21 cellular contexts compared by ENCODE assay signal in the genomic region with DNA sequence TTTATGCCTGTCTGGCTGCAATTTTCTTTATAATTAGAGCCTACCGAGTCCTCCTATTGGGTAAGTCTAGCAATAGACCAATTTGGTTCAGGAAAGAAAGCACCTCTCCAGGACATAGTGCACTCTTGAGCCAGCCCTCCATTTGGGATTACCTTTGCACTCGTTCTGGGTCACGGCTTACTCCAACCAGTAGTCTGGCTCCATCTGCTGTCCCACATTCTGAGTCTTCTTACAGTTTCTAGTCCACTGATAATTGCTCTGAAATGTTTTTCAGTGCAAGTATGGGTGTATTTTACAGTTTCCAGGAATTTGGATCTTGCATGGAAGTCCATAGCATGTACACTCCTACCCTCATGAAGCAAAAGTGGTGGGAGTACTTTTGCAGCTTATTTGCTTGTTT. TPM values are rescaled to one million over a fixed set of nuclear protein-coding genes. Genes with fewer than 3 reads are reported as not detected.
DNase-seq lines count a peak whose midpoint lies in the region; ATAC-seq, FAIRE-seq and TF ChIP-seq lines count a peak whose summit lies in the region.
"Had no signal": no experiment of that assay in that cellular context is flagged by ENCODE, and none has a peak within 500 bp of the region (broad histone marks: within the 10 kb centered on the region; RNA-seq: fewer than 3 reads in every experiment).

No MANE protein-coding gene starts in this region.

- no peak for FAIRE-seq in A549 (lab: Jason Lieb, UNC)
- FAIRE-seq: D721Med, GM18507, TTC549 had no signal

- no peaks in the 10 kb centered on the region for H3K79me1 ChIP-seq in IMR-90 (ENCODE audit: low read depth in 1 of 2, low read length in 2 of 2)

- H3K9ac ChIP-seq in IMR-90 (ENCODE audit: low read depth, low read length) (no peak overlapping the region), MM.1S (ENCODE audit: low read length) (no peak overlapping the region)

- H2BK5ac ChIP-seq in IMR-90 (ENCODE audit: low read depth, low read length, poor library complexity, severe bottlenecking), result no peak overlapping the region

- no peak overlapping the region for H3K18ac ChIP-seq in IMR-90 (ENCODE audit: low read depth, low read length)

- H3K4me2 ChIP-seq in A549, result no peak overlapping the region
- H3K4me2 ChIP-seq in IMR-90 (ENCODE audit: low read depth, low read length), result no peak overlapping the region
- no peak overlapping the region for H3K4me2 ChIP-seq in osteoblast (ENCODE audit: insufficient read depth, low read length)
- no peak overlapping the region for H3K4me2 ChIP-seq in MM.1S (ENCODE audit: low read depth, low read length)

- H2AK9ac ChIP-seq in IMR-90 (replicated peaks; ENCODE audit: low read depth, low read length, poor library complexity), result no peak overlapping the region

- no peak for TF ChIP-seq CTCF in A549 (IDR thresholded peaks at IDR 0.05)
- TF ChIP-seq CTCF in IMR-90 (conservative IDR thresholded peaks at IDR 0.05; ENCODE audit: low read depth, low read length), result no peak
- peak in 4 of 7 experiments; percentile 9 to 32 (median 23) for TF ChIP-seq CTCF in body of pancreas (IDR thresholded peaks at IDR 0.05)
- TF ChIP-seq CTCF in osteoblast (IDR thresholded peaks at IDR 0.05; ENCODE audit: extremely low read depth, low read depth, low read length), result no peak
- no peak for TF ChIP-seq CTCF in MM.1S (IDR thresholded peaks at IDR 0.05; ENCODE audit: low read length)

- WGBS in A549 (ENCODE audit: missing lambda C conversion rate), result 3% methylated on average over 3 of the region's 3 CpGs
- WGBS in IMR-90 (ENCODE audit: extremely low coverage in 2 of 2, insufficient read length in 1 of 2), 2 experiments, result no CpG with 5 or more reads among the region's 3 CpGs
- WGBS in body of pancreas, 2 donors, result 20 to 38% methylated on average over 1 to 3 of the region's 3 CpGs

- H3K9me3 ChIP-seq in A549 (no peaks in the 10 kb centered on the region), IMR-90 (ENCODE audit: control insufficient read depth, insufficient read depth, low read length) (no peaks in the 10 kb centered on the region), body of pancreas (no peaks in the 10 kb centered on the region), osteoblast (ENCODE audit: low read depth, low read length) (no peaks in the 10 kb centered on the region), MM.1S (replicated peaks; ENCODE audit: insufficient read depth, low read length) (no peaks in the 10 kb centered on the region)
- H3K9me3 ChIP-seq: neutrophil, upper lobe of left lung had no signal

- no peak overlapping the region for H2BK15ac ChIP-seq in IMR-90 (ENCODE audit: low read depth, low read length)

- H3K27me3 ChIP-seq in IMR-90 (ENCODE audit: control insufficient read depth, insufficient read depth, low read length), result peaks cover 2% of the 10 kb centered on the region
- no peaks in the 10 kb centered on the region for H3K27me3 ChIP-seq in body of pancreas
- H3K27me3 ChIP-seq in osteoblast (ENCODE audit: insufficient read depth, low read length), result no peaks in the 10 kb centered on the region
- no peaks in the 10 kb centered on the region for H3K27me3 ChIP-seq in MM.1S (replicated peaks; ENCODE audit: insufficient read depth, low read length)
- H3K27me3 ChIP-seq: neutrophil, upper lobe of left lung had no signal

- H3K9me1 ChIP-seq in IMR-90 (ENCODE audit: insufficient read depth, low read length), result no peaks in the 10 kb centered on the region

- H3K27ac ChIP-seq in A549 (no peak overlapping the region), IMR-90 (ENCODE audit: insufficient read depth, low read length) (no peak overlapping the region), body of pancreas (no peak overlapping the region), osteoblast (ENCODE audit: low read depth, low read length) (no peak overlapping the region), MM.1S (ENCODE audit: low read length) (no peak overlapping the region)
- H3K27ac ChIP-seq: neutrophil, SK-N-MC, upper lobe of left lung had no signal

- H2AK5ac ChIP-seq in IMR-90 (ENCODE audit: low read depth, low read length), result no peak overlapping the region

- BruUV-seq in IMR-90 (replicated peaks; lab: Mats Ljungman, UMichigan), result no TSS peak

- H3K4me1 ChIP-seq in A549 (no peaks in the 10 kb centered on the region), IMR-90 (ENCODE audit: control insufficient read depth, insufficient read depth, low read length) (no peaks in the 10 kb centered on the region), body of pancreas (no peaks in the 10 kb centered on the region), osteoblast (ENCODE audit: insufficient read depth, low read length) (no peaks in the 10 kb centered on the region), MM.1S (ENCODE audit: low read length) (no peaks in the 10 kb centered on the region)
- H3K4me1 ChIP-seq: upper lobe of left lung had no signal

- in situ Hi-C loops in IMR-90 (cut with MboI; ENCODE audit: low sequenced_read_pairs), result no loop called here

- POLR2A ChIA-PET in A549 (lab: Yijun Ruan, JAX), result no interaction called here
- POLR2A ChIA-PET in IMR-90 (lab: Charles Lee; ENCODE audit: unreplicated experiment), result no interaction called here

- no peaks in the 10 kb centered on the region for H3K36me3 ChIP-seq in IMR-90 (ENCODE audit: control insufficient read depth, insufficient read depth, low read length)
- H3K36me3 ChIP-seq in body of pancreas (replicated peaks in 1 of 2; ENCODE audit: insufficient read depth in 1 of 2, low read depth in 2 of 2), result no peaks in the 10 kb centered on the region
- H3K36me3 ChIP-seq in osteoblast (ENCODE audit: insufficient read depth, low read length), result no peaks in the 10 kb centered on the region
- no peaks in the 10 kb centered on the region for H3K36me3 ChIP-seq in MM.1S (replicated peaks; ENCODE audit: insufficient read depth, low read length)
- H3K36me3 ChIP-seq: neutrophil, upper lobe of left lung had no signal

- no peak overlapping the region for H3K23ac ChIP-seq in IMR-90 (ENCODE audit: low read depth, low read length)

- TF ChIP-seq EP300 in A549 (IDR thresholded peaks at IDR 0.05), result no peak

- ATAC-seq in A549 (no peak; a peak in 1 of 6 replicates), IMR-90 (ENCODE audit: low read depth) (no peak), body of pancreas (no peak), left lobe of liver (peak; percentile 91)
- ATAC-seq: activated T-cell treated with anti-CD3 and anti-CD28 coated beads, Interleukin-2, amount 50 U/mL, for 72 hours; effector memory CD8-positive, alpha-beta T cell had no signal

- peak in 1 of 2 experiments; percentile 3 for DNase-seq in A549 (ENCODE audit: low read depth in 1 of 2, low spot score in 1 of 2)
- peak; percentile 3 for DNase-seq in IMR-90
- peak in 1 of 4 donors; percentile 9 for DNase-seq in body of pancreas
- no peak for DNase-seq in left lobe of liver (ENCODE audit: low spot score)
- no peak for DNase-seq in NCI-H526 treated with DMSO at 0.1 percent for 48 hours (lab: John Stamatoyannopoulos, UW)
- no peak for DNase-seq in osteoblast (ENCODE audit: insufficient read length, low spot score, missing footprints)
- no peak for DNase-seq in MM.1S
- DNase-seq in SW 1271 (lab: John Stamatoyannopoulos, UW), result no peak
- DNase-seq: activated CD4-positive, alpha-beta T cell treated with anti-CD3 and anti-CD28 coated beads, Interleukin-2, amount 50 U/mL, for 4 hours; activated naive CD8-positive, alpha-beta T cell treated with anti-CD3 and anti-CD28 coated beads, Interleukin-2, amount 10 ng/mL, durations not matched to agents 7 days and 5 days; activated T-cell treated with anti-CD3 and anti-CD28 coated beads, Interleukin-2, amount 50 U/mL, for 72 hours; effector memory CD8-positive, alpha-beta T cell; immature natural killer cell; NCI-H1105 treated with DMSO at 0.1 percent for 48 hours; stimulated activated CD4-positive, alpha-beta T cell treated with anti-CD3 and anti-CD28 coated beads, Interleukin-4, amount 100 ng/mL, for 1 hour; upper lobe of left lung had no signal

- no peak overlapping the region for H4K5ac ChIP-seq in IMR-90 (ENCODE audit: low read depth, low read length)

- no peak overlapping the region for H4K8ac ChIP-seq in IMR-90 (ENCODE audit: low read depth in 2 of 2, low read length in 2 of 2)

- no peak overlapping the region for H2BK120ac ChIP-seq in IMR-90 (ENCODE audit: low read depth, low read length)

- H2BK20ac ChIP-seq in IMR-90 (ENCODE audit: low read depth, low read length), result no peak overlapping the region

- TF ChIP-seq POLR2A in A549 (IDR thresholded peaks at IDR 0.05; ENCODE audit: low read length) (no peak), IMR-90 (IDR thresholded peaks at IDR 0.05; ENCODE audit: low read depth, low read length) (no peak), body of pancreas (IDR thresholded peaks at IDR 0.05) (no peak)

- H3F3A ChIP-seq in MM.1S (ENCODE audit: insufficient read depth, low read length), result no peaks in the 10 kb centered on the region

- CTCF ChIA-PET in A549 (lab: Yijun Ruan, JAX), result no interaction called here
- CTCF ChIA-PET in IMR-90 (lab: Yijun Ruan, JAX), result no interaction called here

- H3K79me2 ChIP-seq in osteoblast (ENCODE audit: insufficient read depth, low read length), result no peaks in the 10 kb centered on the region
- no peaks in the 10 kb centered on the region for H3K79me2 ChIP-seq in MM.1S (ENCODE audit: low read length)

- no peaks in the 10 kb centered on the region for H4K20me1 ChIP-seq in IMR-90 (ENCODE audit: insufficient read depth, low read length)
- no peaks in the 10 kb centered on the region for H4K20me1 ChIP-seq in osteoblast (ENCODE audit: insufficient read depth, low read length)
- no peaks in the 10 kb centered on the region for H4K20me1 ChIP-seq in MM.1S (ENCODE audit: insufficient read depth, low read length)

- intact Hi-C loops in IMR-90 (cut with micrococcal nuclease), result loop anchor here (10.0 kb wide), 1 partner anchor 390 kb away; no protein-coding TSS in a partner anchor
- intact Hi-C loops in body of pancreas (cut with DNase I), result no loop called here

- no peak overlapping the region for H4K91ac ChIP-seq in IMR-90 (ENCODE audit: insufficient read depth, low read depth, low read length)

- H2AFZ ChIP-seq in IMR-90 (replicated peaks; ENCODE audit: low read length, poor library complexity), result no peak overlapping the region
- H2AFZ ChIP-seq in osteoblast (ENCODE audit: low read length), result no peak overlapping the region
- no peak overlapping the region for H2AFZ ChIP-seq in MM.1S (ENCODE audit: low read length)

- H3K9me2 ChIP-seq in MM.1S (replicated peaks; ENCODE audit: insufficient read depth, low read length), result no peaks in the 10 kb centered on the region

- H3K4me3 ChIP-seq in A549 (no peak overlapping the region), IMR-90 (ENCODE audit: insufficient read depth, low read depth, low read length) (no peak overlapping the region), body of pancreas (no peak overlapping the region), osteoblast (ENCODE audit: insufficient read depth, low read length) (no peak overlapping the region), MM.1S (ENCODE audit: low read length) (no peak overlapping the region)
- H3K4me3 ChIP-seq: SK-N-MC, upper lobe of left lung had no signal

- H3K56ac ChIP-seq in IMR-90 (ENCODE audit: extremely low read depth, insufficient read depth, low read length), result no peak overlapping the region

- dilution Hi-C loops in IMR-90 (cut with HindIII; ENCODE audit: low sequenced_read_pairs, unreplicated experiment), result no loop called here

- H3K4ac ChIP-seq in IMR-90 (ENCODE audit: low read depth, low read length), result no peak overlapping the region

- TF ChIP-seq RAD21 in A549 (conservative IDR thresholded peaks at IDR 0.05 in 1 of 2, IDR thresholded peaks at IDR 0.05 in 1 of 2) (peak; percentile 18 to 34; a peak in 3 of 5 replicates), IMR-90 (IDR thresholded peaks at IDR 0.05; ENCODE audit: low read length) (no peak)

- H3K14ac ChIP-seq in IMR-90 (replicated peaks; ENCODE audit: low read depth, low read length), result no peak overlapping the region

RNA-seq across cellular contexts. Expression of gene USP51, which starts 34.8 kb away (rescaled TPM):
- 0.72 and 1.4 TPM in 2 replicates for polyA plus RNA-seq in A549 (2011; rRNA removed)
- polyA plus RNA-seq in A549 (2012; cell fraction: cytosol; rRNA removed), result 0.29 and 0.36 TPM in 2 replicates
- 0.27 and 0.34 TPM in 2 replicates for polyA plus RNA-seq in A549 (2012; cell fraction: nucleus; rRNA removed)
- 0.45 to 0.68 TPM (median 0.67 TPM) in 3 replicates for polyA plus RNA-seq in A549 (2017; fragmentation: RNase III; extraction: RNeasy Plus Mini Kit Qiagen cat#74134 plus additional on column Dnase treatment)
- 2.4 and 2.6 TPM in 2 replicates for polyA minus RNA-seq in A549 (2011; rRNA and poly(A)+ RNA removed)
- total RNA-seq in IMR-90 (2012; rRNA removed), result 1.1 and 2.0 TPM in 2 replicates
- polyA plus RNA-seq in IMR-90 (2012; rRNA removed), result 0.26 and 0.30 TPM in 2 replicates
- polyA plus RNA-seq in IMR-90 (2012; cell fraction: cytosol; rRNA removed), result 0.11 and 0.13 TPM in 2 replicates
- polyA plus RNA-seq in IMR-90 (2012; cell fraction: nucleus; rRNA removed; ENCODE audit: low replicate concordance), result 0.32 and 0.86 TPM in 2 replicates
- total RNA-seq in body of pancreas, result 1 to 10 TPM in 1 of 2 donors, under 1 TPM in 1; 0.99 to 1.6 TPM
- 0.38 TPM for total RNA-seq in left lobe of liver
- 2.9 and 4.3 TPM in 2 replicates for total RNA-seq in osteoblast

Comparison
In these comparisons a context has a peak if more than half of its experiments do, and no peak if none do; other contexts are left out.
1. CTCF ChIP-seq: peak in body of pancreas (4 of 7); none in A549 (single experiment), IMR-90 (single experiment), osteoblast (single experiment) and MM.1S (single experiment).